12 cellular contexts compared by ENCODE assay signal in the genomic region with DNA sequence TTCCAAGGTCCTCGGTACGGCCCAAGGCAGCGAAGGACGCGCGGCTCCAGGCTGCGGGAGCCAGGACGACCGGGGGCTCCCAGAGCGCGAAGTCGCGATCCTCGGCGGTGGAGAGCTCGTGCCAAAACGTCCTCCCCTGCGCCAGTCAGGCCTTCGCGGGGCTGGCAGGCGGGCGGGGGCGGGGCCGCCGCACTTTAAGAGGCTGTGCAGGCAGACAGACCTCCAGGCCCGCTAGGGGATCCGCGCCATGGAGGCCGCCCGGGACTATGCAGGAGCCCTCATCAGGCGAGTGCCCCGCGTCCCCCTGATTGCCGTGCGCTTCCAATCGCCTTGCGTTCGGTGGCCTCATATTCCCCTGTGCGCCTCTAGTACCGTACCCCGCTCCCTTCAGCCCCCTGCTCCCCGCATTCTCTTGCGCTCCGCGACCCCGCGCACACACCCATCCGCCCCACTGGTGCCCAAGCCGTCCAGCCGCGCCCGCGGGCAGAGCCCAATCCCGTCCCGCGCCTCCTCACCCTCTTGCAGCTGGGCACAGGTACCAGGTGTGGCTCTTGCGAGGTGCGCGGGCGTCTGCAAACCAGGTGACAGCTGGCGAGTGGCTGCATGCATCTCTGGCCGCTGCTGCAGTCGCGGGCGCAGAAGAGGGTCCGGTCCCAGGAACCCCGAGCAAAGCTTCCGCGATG. TPM values are rescaled to one million over a fixed set of nuclear protein-coding genes. Genes with fewer than 3 reads are reported as not detected.
DNase-seq lines count a peak whose midpoint lies in the region; ATAC-seq, FAIRE-seq and TF ChIP-seq lines count a peak whose summit lies in the region.
"Had no signal": no experiment of that assay in that cellular context is flagged by ENCODE, and none has a peak within 500 bp of the region (broad histone marks: within the 10 kb centered on the region; RNA-seq: fewer than 3 reads in every experiment).

CIDEA (plus strand) TSS at position 225 of the 683 bp plus-strand sequence; CDS start at position 248, 23 bp downstream.

- TF ChIP-seq RAD21 in HepG2 (CRISPR knock-in tag; IDR thresholded peaks at IDR 0.05) = no peak

- H3K79me2 ChIP-seq in HepG2 (ENCODE audit: insufficient read depth, low read length) = no peaks in the 10 kb centered on the region

- in situ Hi-C loops in HepG2 (cut with HindIII; ENCODE audit: extremely low pct_ligation_motif_present, low pct_unique_long_range_greater_than_20kb) = no loop called here

- no peak within 1 kb of the TSS for H2AFZ ChIP-seq in HepG2 (ENCODE audit: low read length)

- H3K9ac ChIP-seq in HepG2 (ENCODE audit: insufficient read depth, low read depth, low read length) (no peak within 1 kb of the TSS), subcutaneous abdominal adipose tissue (ENCODE audit: low read length in 5 of 5) (peak within 1 kb of the TSS in 4 of 5 donors; percentile 43 to 75 (median 46))
- H3K9ac ChIP-seq: BLaER1 treated with 17β-estradiol and CSF1 and Interleukin-3, amounts not matched to agents 10 nM and 100 nM had no signal

- no peak for FAIRE-seq in HepG2 (lab: Jason Lieb, UNC)

- CTCF ChIA-PET in HepG2 (lab: Yijun Ruan, JAX; ENCODE audit: low intra/inter-chr PET ratio, low total read pairs) = no interaction called here

- ATAC-seq in HepG2 = peak; percentile 13; the same call in 1 of the 3 replicates
- no peak for ATAC-seq in HG03342 (IDR thresholded peaks at IDR 0.05; ENCODE audit: unreplicated experiment)

- no TSS peak for BruUV-seq in HepG2 (replicated peaks; lab: Mats Ljungman, UMichigan)

- H3K4me1 ChIP-seq in HepG2 (ENCODE audit: insufficient read depth, low read length) (peaks cover 5% of the 10 kb centered on the region; the same call in 1 of the 2 replicates), subcutaneous abdominal adipose tissue (ENCODE audit: control insufficient read depth in 5 of 5, insufficient read depth in 5 of 5, low read length in 5 of 5) (peaks cover 9 to 73% (median 58%) of the 10 kb centered on the region in 5 donors)

- intact Hi-C loops in dorsolateral prefrontal cortex (cut with DNase I) = no loop called here
- intact Hi-C loops in HepG2 (cut with micrococcal nuclease; ENCODE audit: unreplicated experiment) = no loop called here

- TF ChIP-seq EP300 in HepG2 (IDR thresholded peaks at IDR 0.05; ENCODE audit: low read depth in 2 of 2, low read length in 2 of 2) (no peak), HepG2 (CRISPR knock-in tag; IDR thresholded peaks at IDR 0.05; ENCODE audit: borderline replicate concordance) (no peak)

- TF ChIP-seq POLR2A in HepG2 (IDR thresholded peaks at IDR 0.05; ENCODE audit: insufficient read depth in 1 of 2, low read depth in 2 of 2, low read length in 2 of 2) = no peak

- H3K4me3 ChIP-seq in dorsolateral prefrontal cortex (peak within 1 kb of the TSS; percentile 9 to 68 (median 48)), HepG2 (replicated peaks in 1 of 3; ENCODE audit: insufficient read depth in 1 of 3, low read depth in 2 of 3, low read length in 3 of 3) (no peak within 1 kb of the TSS), subcutaneous abdominal adipose tissue (ENCODE audit: low read depth in 1 of 5, low read length in 5 of 5) (peak within 1 kb of the TSS; percentile 54 to 92 (median 71))
- H3K4me3 ChIP-seq: BLaER1 treated with 17β-estradiol and CSF1 and Interleukin-3, amounts not matched to agents 10 nM and 100 nM had no signal

- WGBS in HepG2 (ENCODE audit: low lambda C conversion rate) = 81% methylated on average over 39 of the region's 69 CpGs

- DNase-seq in NCI-H345 (lab: John Stamatoyannopoulos, UW) (peak; percentile 9), NCI-H345 treated with DMSO at 0.1 percent for 48 hours (lab: John Stamatoyannopoulos, UW; ENCODE audit: unreplicated experiment) (no peak), dorsolateral prefrontal cortex (peak in 1 of 10 donors; percentile 30), HepG2 (ENCODE audit: low spot score) (no peak), NCI-H1092 (lab: John Stamatoyannopoulos, UW) (no peak)
- DNase-seq in stimulated activated CD4-positive, alpha-beta T cell treated with anti-CD3 and anti-CD28 coated beads, Interleukin-2, amount 100 ng/mL, for 48 hours = no peak
- DNase-seq: KG1; stimulated activated CD4-positive, alpha-beta T cell treated with anti-CD3 and anti-CD28 coated beads, Interleukin-12 subunit alpha, Interleukin-12 subunit beta, amount 100 ng/mL, for 4 hours had no signal

- no peak within 1 kb of the TSS for H3K4me2 ChIP-seq in HepG2 (ENCODE audit: low read depth, low read length)
- H3K4me2 ChIP-seq: BLaER1 treated with 17β-estradiol and CSF1 and Interleukin-3, amounts not matched to agents 10 nM and 100 nM had no signal

- no peaks in the 10 kb centered on the region for H3K36me3 ChIP-seq in HepG2 (replicated peaks in 1 of 2; ENCODE audit: control insufficient read depth in 1 of 2, insufficient read depth in 2 of 2, low read length in 2 of 2)
- no peaks in the 10 kb centered on the region for H3K36me3 ChIP-seq in subcutaneous abdominal adipose tissue (ENCODE audit: control insufficient read depth in 5 of 5, insufficient read depth in 5 of 5, low read length in 5 of 5)
- H3K36me3 ChIP-seq: BLaER1 treated with 17β-estradiol and CSF1 and Interleukin-3, amounts not matched to agents 10 nM and 100 nM had no signal

- H3K27ac ChIP-seq in dorsolateral prefrontal cortex = peak within 1 kb of the TSS in 24 of 59 donors; percentile 1 to 65 (median 44)
- no peak within 1 kb of the TSS for H3K27ac ChIP-seq in HepG2 (ENCODE audit: extremely low read length, insufficient read depth, low read length)
- H3K27ac ChIP-seq in subcutaneous abdominal adipose tissue (ENCODE audit: low read depth, low read length) = peak within 1 kb of the TSS; percentile 88
- H3K27ac ChIP-seq: BLaER1 treated with 17β-estradiol and CSF1 and Interleukin-3, amounts not matched to agents 10 nM and 100 nM had no signal

- TF ChIP-seq CTCF in dorsolateral prefrontal cortex (IDR thresholded peaks at IDR 0.05 in 54 of 56, conservative IDR thresholded peaks at IDR 0.05 in 2 of 56; ENCODE audit: low read depth in 1 of 56, partially characterized antibody in 56 of 56) = no peak
- no peak for TF ChIP-seq CTCF in HepG2 (CRISPR knock-in tag; IDR thresholded peaks at IDR 0.05)

- H4K20me1 ChIP-seq in HepG2 (ENCODE audit: insufficient read depth, low read length) = no peaks in the 10 kb centered on the region
- H4K20me1 ChIP-seq: BLaER1 treated with 17β-estradiol and CSF1 and Interleukin-3, amounts not matched to agents 10 nM and 100 nM had no signal

- H3K9me3 ChIP-seq in HepG2 (ENCODE audit: low read length) (no peaks in the 10 kb centered on the region), subcutaneous abdominal adipose tissue (ENCODE audit: control insufficient read depth in 5 of 5, low read length in 5 of 5) (no peaks in the 10 kb centered on the region)

- H3K27me3 ChIP-seq in dorsolateral prefrontal cortex = peaks cover 0 to 40% (median 24%) of the 10 kb centered on the region in 45 donors
- peaks cover 10 to 79% of the 10 kb centered on the region in 2 experiments for H3K27me3 ChIP-seq in HepG2 (ENCODE audit: control insufficient read depth in 1 of 2, insufficient read depth in 2 of 2, low read length in 2 of 2)
- H3K27me3 ChIP-seq in subcutaneous abdominal adipose tissue (ENCODE audit: control insufficient read depth in 5 of 5, insufficient read depth in 4 of 5, low read length in 5 of 5) = peaks cover 0 to 23% (median 12%) of the 10 kb centered on the region in 5 donors
- H3K27me3 ChIP-seq: BLaER1 treated with 17β-estradiol and CSF1 and Interleukin-3, amounts not matched to agents 10 nM and 100 nM had no signal

- POLR2A ChIA-PET in HepG2 (lab: Yijun Ruan, JAX) = no interaction called here

TF ChIP-seq in HepG2, 621 proteins besides CTCF, POLR2A, EP300 and RAD21:
- TF ChIP-seq NFE2 (CRISPR knock-in tag; IDR thresholded peaks at IDR 0.05) (no peak), AKAP8 (CRISPR knock-in tag; IDR thresholded peaks at IDR 0.05) (no peak), GATA4 (IDR thresholded peaks at IDR 0.05; ENCODE audit: borderline replicate concordance, low read depth) (no peak), KLF6 (CRISPR knock-in tag; IDR thresholded peaks at IDR 0.05) (no peak), ZNF605 (CRISPR knock-in tag; IDR thresholded peaks at IDR 0.05) (no peak), HOXA5 (CRISPR knock-in tag; IDR thresholded peaks at IDR 0.05) (no peak), ZNF772 (CRISPR knock-in tag; IDR thresholded peaks at IDR 0.05) (no peak)
- TF ChIP-seq, protein P1, sequence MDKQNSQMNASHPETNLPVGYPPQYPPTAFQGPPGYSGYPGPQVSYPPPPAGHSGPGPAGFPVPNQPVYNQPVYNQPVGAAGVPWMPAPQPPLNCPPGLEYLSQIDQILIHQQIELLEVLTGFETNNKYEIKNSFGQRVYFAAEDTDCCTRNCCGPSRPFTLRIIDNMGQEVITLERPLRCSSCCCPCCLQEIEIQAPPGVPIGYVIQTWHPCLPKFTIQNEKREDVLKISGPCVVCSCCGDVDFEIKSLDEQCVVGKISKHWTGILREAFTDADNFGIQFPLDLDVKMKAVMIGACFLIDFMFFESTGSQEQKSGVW (CRISPR knock-in tag; IDR thresholded peaks at IDR 0.05; ENCODE audit: borderline replicate concordance) = no peak

RNA-seq across cellular contexts. Expression of gene CIDEA, which starts in this region (rescaled TPM):
- total RNA-seq in dorsolateral prefrontal cortex (10 to 100 TPM in 10 of 120 experiments, 1 to 10 TPM in 110; 2.0 to 14.5 (median 6.9) TPM), HepG2 (2016; rRNA removed; fragmentation: Illumina TruSeq; extraction: Trizol) (not detected in 2 replicates)
- not detected in 2 replicates for total RNA-seq in HepG2 (2016; cell fraction: cytosol; rRNA removed; fragmentation: Illumina TruSeq; extraction: Trizol; ENCODE audit: low read depth)
- not detected in 2 replicates for total RNA-seq in HepG2 (2016; cell fraction: insoluble cytoplasmic fraction; rRNA removed; fragmentation: Illumina TruSeq; extraction: Trizol)
- not detected in 2 replicates for total RNA-seq in HepG2 (2016; cell fraction: membrane; rRNA removed; fragmentation: Illumina TruSeq; extraction: Trizol)
- not detected in 2 replicates for total RNA-seq in HepG2 (2016; cell fraction: nucleus; rRNA removed; fragmentation: Illumina TruSeq; extraction: Trizol)
- polyA plus RNA-seq in HepG2 (2011; rRNA removed) = not detected in 2 replicates
- polyA plus RNA-seq in HepG2 (2011; cell fraction: cytosol; rRNA removed) = 0.04 TPM in 1 of 2 replicates, not detected in the other
- polyA plus RNA-seq in HepG2 (2011; cell fraction: nucleus; rRNA removed) = not detected in 2 replicates
- not detected in 2 replicates for polyA plus RNA-seq in HepG2 (2012)
- not detected in 2 replicates for polyA plus RNA-seq in HepG2 (2016; cell fraction: cytosol; fragmentation: Illumina TruSeq; extraction: Trizol; ENCODE audit: low read depth)
- polyA plus RNA-seq in HepG2 (2016; cell fraction: insoluble cytoplasmic fraction; fragmentation: Illumina TruSeq; extraction: Trizol; ENCODE audit: low read depth) = not detected in 2 replicates
- polyA plus RNA-seq in HepG2 (2016; cell fraction: membrane; fragmentation: Illumina TruSeq; extraction: Trizol; ENCODE audit: low read depth) = not detected in 2 replicates
- not detected in 2 replicates for polyA plus RNA-seq in HepG2 (2016; cell fraction: nucleus; fragmentation: Illumina TruSeq; extraction: Trizol; ENCODE audit: insufficient read depth, low read depth)
- not detected in 2 replicates for polyA minus RNA-seq in HepG2 (2011; rRNA and poly(A)+ RNA removed; ENCODE audit: low replicate concordance)
- not detected in 2 replicates for polyA minus RNA-seq in HepG2 (2011; cell fraction: cytosol; rRNA and poly(A)+ RNA removed)
- polyA minus RNA-seq in HepG2 (2011; cell fraction: nucleus; rRNA and poly(A)+ RNA removed) = not detected in 2 replicates
- total RNA-seq: cerebellum had no signal

Comparison
In these comparisons a context has a peak if more than half of its experiments do, and no peak if none do; other contexts are left out.
1. Peak in ATAC-seq in HepG2; RNA of the gene not detected or under 1 TPM.
2. H3K4me3 ChIP-seq: peak in dorsolateral prefrontal cortex (59 of 59) and subcutaneous abdominal adipose tissue (5 of 5); none in HepG2 (0 of 3).